Comparison of ENCODE assay signal across 8 cellular contexts in the genomic region with DNA sequence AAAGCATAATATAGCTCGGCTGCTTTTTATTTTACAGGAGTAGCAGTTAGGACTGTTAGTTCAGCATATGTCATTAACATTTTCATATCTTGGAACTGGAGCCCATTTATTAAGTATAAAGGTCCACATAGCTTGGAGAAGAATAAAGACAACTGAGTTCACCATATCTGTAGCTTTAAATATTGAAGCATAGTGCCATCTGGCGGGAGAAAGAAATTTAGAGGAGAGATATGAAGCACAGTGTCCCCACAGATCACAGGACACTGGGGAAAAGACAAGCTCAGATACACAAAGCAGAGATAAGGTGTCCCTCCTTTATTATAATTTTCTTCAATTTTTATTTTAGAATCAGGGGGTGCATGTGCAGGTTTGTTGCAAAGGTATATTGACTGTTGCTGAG.
DNase-seq lines count a peak whose midpoint lies in the region; ATAC-seq and TF ChIP-seq lines count a peak whose summit lies in the region.

No MANE protein-coding gene starts in this region.

- H3K27ac Mint-ChIP-seq in endothelial cell (ENCODE audit: unreplicated experiment), result no peak overlapping the region
- no peak overlapping the region for H3K27ac Mint-ChIP-seq in nephron progenitor cell
- H3K27ac Mint-ChIP-seq in T-helper 2 cell treated with Interferon-gamma antibody and Interleukin-4, amounts not matched to agents 5 μg/mL and 100 μg/mL, for 36 hours, result no peak overlapping the region
- no peak overlapping the region for H3K27ac Mint-ChIP-seq in activated CD4-positive, alpha-beta memory T cell treated with anti-CD3 and anti-CD28 coated beads, Interleukin-2, amount 10 ng/mL, durations not matched to agents 7 days and 5 days

- H3K9ac ChIP-seq in OCI-LY3 (ENCODE audit: low read length), result no peak overlapping the region

- H3K4me2 ChIP-seq in OCI-LY3 (ENCODE audit: low read length), result no peak overlapping the region

- DNase-seq in AG10803 (ENCODE audit: low read depth), result peak; percentile 31
- peak; percentile 42 for DNase-seq in endothelial cell (ENCODE audit: low spot score)
- peak; percentile 12 for DNase-seq in nephron progenitor cell
- DNase-seq in T-helper 2 cell treated with Interferon-gamma antibody and Interleukin-4, amounts not matched to agents 5 μg/mL and 100 μg/mL, for 36 hours (ENCODE audit: low spot score), result no peak
- DNase-seq in activated CD4-positive, alpha-beta memory T cell treated with anti-CD3 and anti-CD28 coated beads, Interleukin-2, amount 10 ng/mL, durations not matched to agents 7 days and 5 days, result no peak

- H3K4me3 ChIP-seq in AG10803 (ENCODE audit: low read length), result no peak overlapping the region
- H3K4me3 ChIP-seq in OCI-LY3 (ENCODE audit: low read length), result no peak overlapping the region

- no peaks in the 10 kb centered on the region for H3K79me2 ChIP-seq in OCI-LY3 (ENCODE audit: low read length)

- H3K4me1 ChIP-seq in OCI-LY3 (ENCODE audit: low read length), result no peaks in the 10 kb centered on the region

- H2AFZ ChIP-seq in OCI-LY3 (ENCODE audit: low read depth, low read length), result no peak overlapping the region

- H3K9me3 ChIP-seq in OCI-LY3 (ENCODE audit: insufficient read depth, low read length), result no peaks in the 10 kb centered on the region

- TF ChIP-seq CTCF in AG10803 (conservative IDR thresholded peaks at IDR 0.05; ENCODE audit: low read length) (peak; percentile 41), OCI-LY3 (IDR thresholded peaks at IDR 0.05; ENCODE audit: low read depth, low read length) (peak; percentile 71), endothelial cell (IDR thresholded peaks at IDR 0.05; ENCODE audit: unreplicated experiment) (peak; percentile 36), nephron progenitor cell (IDR thresholded peaks at IDR 0.05) (peak; percentile 51)

- no peak for TF ChIP-seq POLR2A in GM18505 (IDR thresholded peaks at IDR 0.05; ENCODE audit: borderline replicate concordance, extremely low read depth, insufficient read depth, insufficient read length)

- H4K20me1 ChIP-seq in OCI-LY3 (ENCODE audit: insufficient read depth, low read length), result no peaks in the 10 kb centered on the region

- H3K4me1 Mint-ChIP-seq in endothelial cell (ENCODE audit: unreplicated experiment), result no peaks in the 10 kb centered on the region
- H3K4me1 Mint-ChIP-seq in nephron progenitor cell, result no peaks in the 10 kb centered on the region
- no peaks in the 10 kb centered on the region for H3K4me1 Mint-ChIP-seq in T-helper 2 cell treated with Interferon-gamma antibody and Interleukin-4, amounts not matched to agents 5 μg/mL and 100 μg/mL, for 36 hours (ENCODE audit: low read depth)
- H3K4me1 Mint-ChIP-seq in activated CD4-positive, alpha-beta memory T cell treated with anti-CD3 and anti-CD28 coated beads, Interleukin-2, amount 10 ng/mL, durations not matched to agents 7 days and 5 days, result no peaks in the 10 kb centered on the region

- no peaks in the 10 kb centered on the region for H3K36me3 ChIP-seq in OCI-LY3 (replicated peaks; ENCODE audit: low read depth, low read length)

- H3K27me3 Mint-ChIP-seq in endothelial cell (ENCODE audit: unreplicated experiment) (no peaks in the 10 kb centered on the region), nephron progenitor cell (ENCODE audit: low read depth, poor library complexity) (no peaks in the 10 kb centered on the region)
- H3K27me3 Mint-ChIP-seq in T-helper 2 cell treated with Interferon-gamma antibody and Interleukin-4, amounts not matched to agents 5 μg/mL and 100 μg/mL, for 36 hours (ENCODE audit: low read depth), result no peaks in the 10 kb centered on the region
- no peaks in the 10 kb centered on the region for H3K27me3 Mint-ChIP-seq in activated CD4-positive, alpha-beta memory T cell treated with anti-CD3 and anti-CD28 coated beads, Interleukin-2, amount 10 ng/mL, durations not matched to agents 7 days and 5 days

- ATAC-seq in GM18505 (IDR thresholded peaks at IDR 0.05; ENCODE audit: unreplicated experiment), result peak; percentile 73
- peak; percentile 72 for ATAC-seq in HG03469 (IDR thresholded peaks at IDR 0.05; ENCODE audit: unreplicated experiment)

- H3K27ac ChIP-seq in OCI-LY3 (ENCODE audit: low read length), result no peak overlapping the region

- H3K36me3 Mint-ChIP-seq in endothelial cell (ENCODE audit: low read depth, unreplicated experiment), result no peaks in the 10 kb centered on the region
- no peaks in the 10 kb centered on the region for H3K36me3 Mint-ChIP-seq in nephron progenitor cell (ENCODE audit: low read depth)
- no peaks in the 10 kb centered on the region for H3K36me3 Mint-ChIP-seq in T-helper 2 cell treated with Interferon-gamma antibody and Interleukin-4, amounts not matched to agents 5 μg/mL and 100 μg/mL, for 36 hours (ENCODE audit: low read depth)
- no peaks in the 10 kb centered on the region for H3K36me3 Mint-ChIP-seq in activated CD4-positive, alpha-beta memory T cell treated with anti-CD3 and anti-CD28 coated beads, Interleukin-2, amount 10 ng/mL, durations not matched to agents 7 days and 5 days (ENCODE audit: low read depth)

- H3K27me3 ChIP-seq in OCI-LY3 (ENCODE audit: low read depth, low read length), result no peaks in the 10 kb centered on the region

- H3K4me3 Mint-ChIP-seq in endothelial cell (ENCODE audit: unreplicated experiment) (no peak overlapping the region), nephron progenitor cell (no peak overlapping the region)
- H3K4me3 Mint-ChIP-seq in T-helper 2 cell treated with Interferon-gamma antibody and Interleukin-4, amounts not matched to agents 5 μg/mL and 100 μg/mL, for 36 hours, result no peak overlapping the region
- no peak overlapping the region for H3K4me3 Mint-ChIP-seq in activated CD4-positive, alpha-beta memory T cell treated with anti-CD3 and anti-CD28 coated beads, Interleukin-2, amount 10 ng/mL, durations not matched to agents 7 days and 5 days

- POLR2A ChIA-PET in activated CD4-positive, alpha-beta memory T cell treated with anti-CD3 and anti-CD28 coated beads, Interleukin-2, amount 10 ng/mL, durations not matched to agents 7 days and 5 days (lab: Charles Lee), result no interaction called here

- H3K9me3 Mint-ChIP-seq in endothelial cell (ENCODE audit: unreplicated experiment) (no peaks in the 10 kb centered on the region), nephron progenitor cell (no peaks in the 10 kb centered on the region)
- H3K9me3 Mint-ChIP-seq in T-helper 2 cell treated with Interferon-gamma antibody and Interleukin-4, amounts not matched to agents 5 μg/mL and 100 μg/mL, for 36 hours, result no peaks in the 10 kb centered on the region
- no peaks in the 10 kb centered on the region for H3K9me3 Mint-ChIP-seq in activated CD4-positive, alpha-beta memory T cell treated with anti-CD3 and anti-CD28 coated beads, Interleukin-2, amount 10 ng/mL, durations not matched to agents 7 days and 5 days

- CTCF ChIA-PET in activated CD4-positive, alpha-beta memory T cell treated with anti-CD3 and anti-CD28 coated beads, Interleukin-2, amount 10 ng/mL, durations not matched to agents 7 days and 5 days (lab: Charles Lee), result interaction anchor here (0.6 to 1.1 kb wide), 3 partner anchors 8 to 1060 kb away, joined by 3 to 4 read pairs (median 3); no protein-coding TSS in a partner anchor

Comparison
In these comparisons a context has a peak if more than half of its experiments do, and no peak if none do; other contexts are left out.
1. DNase-seq: peak in AG10803 (single experiment), endothelial cell (single experiment) and nephron progenitor cell (single experiment); none in T-helper 2 cell treated with Interferon-gamma antibody and Interleukin-4, amounts not matched to agents 5 μg/mL and 100 μg/mL, for 36 hours (single experiment) and activated CD4-positive, alpha-beta memory T cell treated with anti-CD3 and anti-CD28 coated beads, Interleukin-2, amount 10 ng/mL, durations not matched to agents 7 days and 5 days (single experiment).
2. Peak in every context shown above with its lines, with median percentiles within 50 percentile points of each other: CTCF ChIP-seq.